14 cellular contexts compared by ENCODE assay signal in genomic region chr1:71650126-71650525, GRCh38.
DNase-seq lines count a peak whose midpoint lies in the region; ATAC-seq and TF ChIP-seq lines count a peak whose summit lies in the region.
"Had no signal": no experiment of that assay in that cellular context is flagged by ENCODE, and none has a peak within 500 bp of the region (broad histone marks: within the 10 kb centered on the region; RNA-seq: fewer than 3 reads in every experiment).

No MANE protein-coding gene starts in this region.

- intact Hi-C loops in right cardiac atrium (cut with DNase I) = no loop called here

- no peak overlapping the region for H3K27ac ChIP-seq in right cardiac atrium (ENCODE audit: low read length)
- H3K27ac ChIP-seq: 22Rv1 had no signal

- no peaks in the 10 kb centered on the region for H3K4me1 ChIP-seq in right cardiac atrium (ENCODE audit: control insufficient read depth, insufficient read depth, low read length)

- ATAC-seq in right cardiac atrium = no peak
- ATAC-seq in GM21825 (IDR thresholded peaks at IDR 0.05; ENCODE audit: unreplicated experiment) = no peak
- no peak for ATAC-seq in GM19397 (IDR thresholded peaks at IDR 0.05; ENCODE audit: unreplicated experiment)

- H3K27me3 ChIP-seq in right cardiac atrium (ENCODE audit: control insufficient read depth, insufficient read depth) = no peaks in the 10 kb centered on the region

- DNase-seq in DMS 273 (lab: John Stamatoyannopoulos, UW; ENCODE audit: unreplicated experiment) (peak; percentile 36), DMS 273 treated with DMSO at 0.1 percent for 48 hours (lab: John Stamatoyannopoulos, UW) (no peak), NCI-H446 treated with DMSO at 0.1 percent for 48 hours (lab: John Stamatoyannopoulos, UW) (peak; percentile 37), fibroblast of mammary gland (ENCODE audit: low read depth) (peak; percentile 85), right cardiac atrium (no peak), GM19240 (ENCODE audit: insufficient read length, low spot score) (no peak)
- DNase-seq: AML-193; CD4-positive, CD25-positive, alpha-beta regulatory T cell; DMS79; GDM1; NCI-H82 had no signal

- TF ChIP-seq CTCF in fibroblast of mammary gland (conservative IDR thresholded peaks at IDR 0.05; ENCODE audit: control insufficient read depth, insufficient read depth, low read depth, low read length) = no peak

- no peak overlapping the region for H3K4me3 ChIP-seq in fibroblast of mammary gland (ENCODE audit: control insufficient read depth, low read depth, low read length)
- H3K4me3 ChIP-seq in right cardiac atrium (ENCODE audit: low read length) = no peak overlapping the region

- WGBS in right cardiac atrium = 78% methylated on average over 3 of the region's 3 CpGs

- no peaks in the 10 kb centered on the region for H3K9me3 ChIP-seq in right cardiac atrium (ENCODE audit: control insufficient read depth, low read length)

Comparison
In these comparisons a context has a peak if more than half of its experiments do, and no peak if none do; other contexts are left out.
1. DNase-seq: peak in DMS 273 (single experiment), NCI-H446 treated with DMSO at 0.1 percent for 48 hours (single experiment) and fibroblast of mammary gland (single experiment); none in DMS 273 treated with DMSO at 0.1 percent for 48 hours (single experiment), right cardiac atrium (0 of 3) and GM19240 (single experiment).